25 cellular contexts compared by ENCODE assay signal in the genomic region with DNA sequence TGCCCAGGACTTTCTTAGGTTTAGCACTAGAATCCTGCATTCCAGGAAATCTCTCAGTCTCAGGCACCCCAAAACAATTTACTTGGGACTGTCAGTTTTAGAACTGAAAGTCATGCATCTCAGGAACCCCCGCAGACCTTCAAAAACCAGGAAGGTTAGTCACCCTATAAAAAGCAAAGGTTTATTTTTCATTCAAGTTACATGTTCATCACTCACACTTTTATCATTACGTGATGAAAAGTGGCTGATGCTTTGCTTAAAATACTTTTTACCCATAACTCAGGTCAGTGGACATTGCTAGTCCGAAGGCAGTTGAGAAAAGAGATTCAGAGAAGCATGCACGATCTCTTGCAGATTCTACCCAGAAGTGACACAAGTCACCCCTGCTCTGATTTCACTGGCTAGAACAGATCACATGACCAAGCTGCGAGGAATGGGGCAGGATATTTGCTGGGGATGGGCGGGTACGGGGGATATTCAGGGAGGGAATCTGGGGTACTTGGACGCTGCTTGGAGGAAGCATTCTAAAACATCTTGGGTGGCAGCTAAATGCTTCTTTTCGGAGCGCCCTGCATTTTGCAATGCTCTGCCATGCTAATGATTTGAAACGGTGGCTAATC.
A peak's percentile ranks its signal among the peaks of the same experiment; 100 is the strongest.
DNase-seq lines count a peak whose midpoint lies in the region; ATAC-seq, FAIRE-seq and TF ChIP-seq lines count a peak whose summit lies in the region.
"Had no signal": no experiment of that assay in that cellular context is flagged by ENCODE, and none has a peak within 500 bp of the region (broad histone marks: within the 10 kb centered on the region; RNA-seq: fewer than 3 reads in every experiment).

No MANE protein-coding gene starts in this region.

- H3K4me1 ChIP-seq in A673 (ENCODE audit: insufficient read depth, low read length, poor library complexity, severe bottlenecking) (peaks cover 8% of the 10 kb centered on the region), GM23248 (ENCODE audit: insufficient read depth) (peaks cover 40% of the 10 kb centered on the region)

- H3K27ac ChIP-seq in A673 (ENCODE audit: low read depth, low read length, poor library complexity, severe bottlenecking) (no peak overlapping the region), GM23248 (peak overlapping the region; percentile 71)

- H3K9me3 Mint-ChIP-seq in brain = peaks cover 0 to 11% (median 6%) of the 10 kb centered on the region in 5 experiments
- H3K9me3 Mint-ChIP-seq: HFFc6 had no signal

- DNase-seq in A673 (ENCODE audit: low spot score) (peak; percentile 26), GM23248 (peak; percentile 67), medulla oblongata (ENCODE audit: extremely low spot score) (peak; percentile 34), RCC 7860 (ENCODE audit: low spot score) (no peak), HuH-7 (ENCODE audit: low spot score) (no peak), left cardiac atrium (no peak)
- DNase-seq: 8988T, DMS53, EL, H7, HFFc6, KG1, MV-4-11, NCI-H1105 treated with DMSO at 0.1 percent for 48 hours, NCI-H2081, NCI-H2171 treated with DMSO at 0.1 percent for 48 hours, NCI-H524 treated with DMSO at 0.1 percent for 48 hours, NCI-H82 had no signal

- no peaks in the 10 kb centered on the region for H3K27me3 ChIP-seq in A673 (replicated peaks; ENCODE audit: insufficient read depth, low read depth, low read length, poor library complexity)
- H3K27me3 ChIP-seq in GM23248 (replicated peaks; ENCODE audit: insufficient read depth) = no peaks in the 10 kb centered on the region

- no peaks in the 10 kb centered on the region for H3K9me2 ChIP-seq in GM23248 (ENCODE audit: insufficient read depth)

- H3K36me3 ChIP-seq in A673 (ENCODE audit: insufficient read depth, low read length, poor library complexity, severe bottlenecking) = no peaks in the 10 kb centered on the region
- no peaks in the 10 kb centered on the region for H3K36me3 ChIP-seq in GM23248 (ENCODE audit: low read depth)

- H4K20me1 ChIP-seq in GM23248 (ENCODE audit: insufficient read depth) = no peaks in the 10 kb centered on the region

- ATAC-seq in left cardiac atrium (no peak), HG03565 (IDR thresholded peaks at IDR 0.05; ENCODE audit: unreplicated experiment) (no peak)
- ATAC-seq: HepG2, Panc1 had no signal

- TF ChIP-seq CTCF in A673 (conservative IDR thresholded peaks at IDR 0.05; ENCODE audit: low read depth, low read length) = no peak
- TF ChIP-seq CTCF in brain (conservative IDR thresholded peaks at IDR 0.05) = no peak

- no peak overlapping the region for H3K4me3 Mint-ChIP-seq in brain
- H3K4me3 Mint-ChIP-seq: B cell, CD14-positive monocyte, HFFc6 had no signal

- no peaks in the 10 kb centered on the region for H3K27me3 Mint-ChIP-seq in brain
- H3K27me3 Mint-ChIP-seq: B cell had no signal

- in situ Hi-C loops in GM23248 (cut with MboI) = loop anchor here (10.0 kb wide), 1 partner anchor 567 kb away; no protein-coding TSS in a partner anchor

- peak overlapping the region; percentile 47; the same call in 1 of the 2 replicates for H2AFZ ChIP-seq in GM23248

- WGBS in GM23248 (ENCODE audit: low coverage in 1 of 2, low lambda C conversion rate in 2 of 2, missing lambda C conversion rate in 2 of 2), 2 experiments = 10 to 11% methylated on average over 11 of the region's 11 CpGs

- H3K36me3 Mint-ChIP-seq in brain = peaks cover 12% of the 10 kb centered on the region

- H3F3A ChIP-seq in GM23248 (ENCODE audit: insufficient read depth) = peaks cover 41% of the 10 kb centered on the region

- POLR2A ChIA-PET in A673 (lab: Charles Lee; ENCODE audit: low non-redundant PET) = no interaction called here

- BruUV-seq in A673 (replicated peaks; lab: Mats Ljungman, UMichigan) = no TSS peak

- peaks cover 6% of the 10 kb centered on the region for H3K9me3 ChIP-seq in A673 (ENCODE audit: low read depth, low read length, poor library complexity, severe bottlenecking)
- no peaks in the 10 kb centered on the region for H3K9me3 ChIP-seq in GM23248 (ENCODE audit: low read depth)

- H3K4me1 Mint-ChIP-seq in brain = peaks cover 36% of the 10 kb centered on the region
- H3K4me1 Mint-ChIP-seq: B cell had no signal

- H3K27ac Mint-ChIP-seq in brain = peak overlapping the region in 3 of 5 experiments; percentile 46 to 83 (median 73)
- H3K27ac Mint-ChIP-seq: B cell, CD14-positive monocyte, HFFc6 had no signal

- no peak for FAIRE-seq in RCC 7860 (lab: Jason Lieb, UNC)
- FAIRE-seq: D721Med, HepG2 had no signal

- no peaks in the 10 kb centered on the region for H3K79me2 ChIP-seq in GM23248 (ENCODE audit: insufficient read depth)

- CTCF ChIA-PET in A673 (lab: Charles Lee) = no interaction called here

- H3K4me3 ChIP-seq in A673 (ENCODE audit: low read depth, low read length, poor library complexity, severe bottlenecking) (no peak overlapping the region), GM23248 (peak overlapping the region; percentile 48)

- peak overlapping the region; percentile 54 for H3K9ac ChIP-seq in GM23248

- H3K4me2 ChIP-seq in GM23248 (ENCODE audit: unreplicated experiment) = peak overlapping the region; percentile 53

- intact Hi-C loops in A673 (cut with micrococcal nuclease; ENCODE audit: unreplicated experiment) (no loop called here), left cardiac atrium (cut with DNase I) (no loop called here)

Comparison
In these comparisons a context has a peak if more than half of its experiments do, and no peak if none do; other contexts are left out.
1. DNase-seq: peak in A673 (single experiment), GM23248 (single experiment) and medulla oblongata (single experiment); none in RCC 7860 (single experiment), HuH-7 (single experiment) and left cardiac atrium (single experiment).